In genomic region chr3:140187648-140188221, GRCh38 we compare ENCODE assay signal across 10 cellular contexts.
"Had no signal": no experiment of that assay in that cellular context is flagged by ENCODE, and none has a peak within 500 bp of the region (broad histone marks: within the 10 kb centered on the region; RNA-seq: fewer than 3 reads in every experiment).

No MANE protein-coding gene starts in this region.

- H3K9me3 ChIP-seq: adrenal gland, colonic mucosa, ovary, transverse colon had no signal

- H3K27ac ChIP-seq: adrenal gland, colonic mucosa, neural progenitor cell, ovary, transverse colon had no signal

- H3K36me3 ChIP-seq: adrenal gland, colonic mucosa, neural progenitor cell, ovary, transverse colon had no signal

- FAIRE-seq: endometrium had no signal

- H3K4me1 ChIP-seq: colonic mucosa, neural progenitor cell had no signal

- H3K4me3 ChIP-seq: adrenal gland, colonic mucosa, neural progenitor cell, ovary, transverse colon had no signal

- DNase-seq: activated T-cell treated with anti-CD3 and anti-CD28 coated beads for 4 hours; adrenal gland; colonic mucosa; left colon; naive B cell; stimulated activated CD4-positive, alpha-beta T cell treated with anti-CD3 and anti-CD28 coated beads, Interleukin-2, amount 100 ng/mL, for 48 hours; transverse colon had no signal

- H3K27me3 ChIP-seq: adrenal gland, colonic mucosa, neural progenitor cell, ovary, transverse colon had no signal
